In the genomic region with DNA sequence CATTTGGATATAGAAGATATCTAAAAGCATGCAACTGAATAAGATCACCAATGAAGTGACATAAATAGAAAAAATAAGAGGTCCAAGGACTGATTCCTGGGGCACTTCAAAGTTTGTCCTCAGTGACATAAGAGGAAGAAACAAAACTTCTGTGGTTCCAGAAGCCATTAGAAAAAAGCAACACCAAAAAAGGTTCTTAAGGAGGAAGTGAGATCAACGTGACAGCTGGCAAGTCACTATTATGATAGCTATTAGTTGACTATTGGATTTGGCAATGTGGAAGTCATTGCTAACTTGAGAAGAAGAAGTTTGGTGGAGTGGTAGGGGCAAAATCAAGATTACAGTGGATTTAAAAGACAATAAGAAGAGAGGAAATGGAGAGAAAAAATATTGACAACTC, we compare ENCODE assay signal across 21 cellular contexts.
"Had no signal": no experiment of that assay in that cellular context is flagged by ENCODE, and none has a peak within 500 bp of the region (broad histone marks: within the 10 kb centered on the region; RNA-seq: fewer than 3 reads in every experiment).

No MANE protein-coding gene starts in this region.

- H3K27me3 ChIP-seq: breast epithelium, foreskin keratinocyte, thyroid gland had no signal

- H3K9me3 ChIP-seq: breast epithelium, thyroid gland had no signal

- H3K36me3 ChIP-seq: breast epithelium, left ventricle myocardium inferior, thyroid gland had no signal

- ATAC-seq: activated CD8-positive, alpha-beta memory T cell treated with anti-CD3 and anti-CD28 coated beads, Interleukin-2, amount 10 ng/mL, durations not matched to agents 7 days and 5 days; activated naive CD8-positive, alpha-beta T cell treated with anti-CD3 and anti-CD28 coated beads, Interleukin-2, amount 50 U/mL, for 24 hours; effector memory CD8-positive, alpha-beta T cell; natural killer cell; stimulated activated naive B cell treated with anti-CD40 and anti-IgM and Interleukin-4, amounts not matched to agents 10 μg/mL and 1 μg/mL and 100 μg/mL, for 72 hours had no signal

- H3K27ac ChIP-seq: breast epithelium, foreskin keratinocyte, left ventricle myocardium inferior, thyroid gland had no signal

- H3K36me3 Mint-ChIP-seq: activated CD8-positive, alpha-beta memory T cell treated with anti-CD3 and anti-CD28 coated beads, Interleukin-2, amount 10 ng/mL, durations not matched to agents 7 days and 5 days; memory B cell; natural killer cell; stimulated activated naive B cell treated with anti-CD40 and anti-IgM and Interleukin-4, amounts not matched to agents 10 μg/mL and 1 μg/mL and 100 μg/mL, for 72 hours had no signal

- H3K4me1 Mint-ChIP-seq: activated CD8-positive, alpha-beta memory T cell treated with anti-CD3 and anti-CD28 coated beads, Interleukin-2, amount 10 ng/mL, durations not matched to agents 7 days and 5 days; activated naive CD8-positive, alpha-beta T cell treated with anti-CD3 and anti-CD28 coated beads, Interleukin-2, amount 50 U/mL, for 24 hours; memory B cell; natural killer cell; stimulated activated naive B cell treated with anti-CD40 and anti-IgM and Interleukin-4, amounts not matched to agents 10 μg/mL and 1 μg/mL and 100 μg/mL, for 72 hours had no signal

- H3K4me3 Mint-ChIP-seq: activated CD8-positive, alpha-beta memory T cell treated with anti-CD3 and anti-CD28 coated beads, Interleukin-2, amount 10 ng/mL, durations not matched to agents 7 days and 5 days; activated naive CD4-positive, alpha-beta T cell treated with anti-CD3 and anti-CD28 coated beads for 36 hours; activated naive CD8-positive, alpha-beta T cell treated with anti-CD3 and anti-CD28 coated beads, Interleukin-2, amount 50 U/mL, for 24 hours; effector memory CD8-positive, alpha-beta T cell; memory B cell; natural killer cell; stimulated activated naive B cell treated with anti-CD40 and anti-IgM and Interleukin-4, amounts not matched to agents 10 μg/mL and 1 μg/mL and 100 μg/mL, for 72 hours had no signal

- H3K27me3 Mint-ChIP-seq: activated CD8-positive, alpha-beta memory T cell treated with anti-CD3 and anti-CD28 coated beads, Interleukin-2, amount 10 ng/mL, durations not matched to agents 7 days and 5 days; activated naive CD8-positive, alpha-beta T cell treated with anti-CD3 and anti-CD28 coated beads, Interleukin-2, amount 50 U/mL, for 24 hours; effector memory CD8-positive, alpha-beta T cell; memory B cell; stimulated activated naive B cell treated with anti-CD40 and anti-IgM and Interleukin-4, amounts not matched to agents 10 μg/mL and 1 μg/mL and 100 μg/mL, for 72 hours had no signal

- H3K4me3 ChIP-seq: breast epithelium, left ventricle myocardium inferior, thyroid gland had no signal

- H3K4me1 ChIP-seq: breast epithelium, foreskin keratinocyte, left ventricle myocardium inferior, thyroid gland had no signal

- DNase-seq: activated CD4-positive, alpha-beta T cell treated with anti-CD3 and anti-CD28 coated beads for 1 hour; activated CD4-positive, alpha-beta T cell treated with anti-CD3 and anti-CD28 coated beads, Interleukin-2, amount 50 U/mL, for 48 hours; activated CD8-positive, alpha-beta memory T cell treated with anti-CD3 and anti-CD28 coated beads, Interleukin-2, amount 10 ng/mL, durations not matched to agents 7 days and 5 days; activated naive CD4-positive, alpha-beta T cell treated with anti-CD3 and anti-CD28 coated beads for 36 hours; activated naive CD8-positive, alpha-beta T cell treated with anti-CD3 and anti-CD28 coated beads, Interleukin-2, amount 50 U/mL, for 24 hours; activated T-cell treated with anti-CD3 and anti-CD28 coated beads, Interleukin-2, amount 50 U/mL, for 1 hour; aorta; cerebellar nuclear complex; dermis blood vessel endothelial cell; effector memory CD8-positive, alpha-beta T cell; foreskin keratinocyte; left ventricle myocardium inferior; natural killer cell; posterior cingulate gyrus; retina; stimulated activated CD4-positive, alpha-beta T cell treated with anti-CD3 and anti-CD28 coated beads, Interleukin-12 subunit alpha, Interleukin-12 subunit beta, amount 100 ng/mL, for 4 hours; stimulated activated naive B cell treated with anti-CD40 and anti-IgM and Interleukin-4, amounts not matched to agents 10 μg/mL and 1 μg/mL and 100 μg/mL, for 72 hours; thyroid gland had no signal

- H3K27ac Mint-ChIP-seq: activated CD8-positive, alpha-beta memory T cell treated with anti-CD3 and anti-CD28 coated beads, Interleukin-2, amount 10 ng/mL, durations not matched to agents 7 days and 5 days; activated naive CD4-positive, alpha-beta T cell treated with anti-CD3 and anti-CD28 coated beads for 36 hours; activated naive CD8-positive, alpha-beta T cell treated with anti-CD3 and anti-CD28 coated beads, Interleukin-2, amount 50 U/mL, for 24 hours; activated T-helper 2 cell treated with anti-CD3 and anti-CD28 coated beads, Interferon-gamma antibody, Interleukin-2, Interleukin-4, amounts not matched to agents 10 μg/mL and 5 μg/mL and 100 μg/mL, durations not matched to agents 14 hours and 24 hours and 36 hours; effector memory CD8-positive, alpha-beta T cell; memory B cell; natural killer cell; stimulated activated naive B cell treated with anti-CD40 and anti-IgM and Interleukin-4, amounts not matched to agents 10 μg/mL and 1 μg/mL and 100 μg/mL, for 72 hours had no signal
